22 cellular contexts compared by ENCODE assay signal in genomic region chr6:38588631-38589366, GRCh38. TPM values are rescaled to one million over a fixed set of nuclear protein-coding genes. Genes with fewer than 3 reads are reported as not detected.
DNase-seq lines count a peak whose midpoint lies in the region; ATAC-seq, FAIRE-seq and TF ChIP-seq lines count a peak whose summit lies in the region.
"Had no signal": no experiment of that assay in that cellular context is flagged by ENCODE, and none has a peak within 500 bp of the region (broad histone marks: within the 10 kb centered on the region; RNA-seq: fewer than 3 reads in every experiment).

No MANE protein-coding gene starts in this region.

- no peaks in the 10 kb centered on the region for H3K9me1 ChIP-seq in K562 (ENCODE audit: control insufficient read depth, insufficient read depth, low read length)

- H3K4me1 ChIP-seq in K562 (replicated peaks in 1 of 2; ENCODE audit: control insufficient read depth in 2 of 2, insufficient read depth in 2 of 2, low read length in 2 of 2) (no peaks in the 10 kb centered on the region), SK-N-SH (ENCODE audit: control insufficient read depth in 1 of 2, insufficient read depth in 2 of 2, low read depth in 1 of 2, low read length in 1 of 2) (no peaks in the 10 kb centered on the region), testis (no peaks in the 10 kb centered on the region), left ventricle myocardium inferior (no peaks in the 10 kb centered on the region)

- 50% methylated on average over 2 of the region's 2 CpGs for WGBS in K562 (ENCODE audit: insufficient coverage, low coverage, missing lambda C conversion rate)
- WGBS in SK-N-SH (ENCODE audit: low lambda C conversion rate): 86% methylated on average over 2 of the region's 2 CpGs
- WGBS in testis, 2 donors: 69 to 79% methylated on average over 2 of the region's 2 CpGs

- no peak for FAIRE-seq in K562 (lab: Jason Lieb, UNC)
- FAIRE-seq: kidney, urothelium cell line had no signal

- H3K27me3 Mint-ChIP-seq in HFFc6 (ENCODE audit: insufficient read depth): no peaks in the 10 kb centered on the region
- H3K27me3 Mint-ChIP-seq: activated CD8-positive, alpha-beta memory T cell treated with anti-CD3 and anti-CD28 coated beads, Interleukin-2, amount 10 ng/mL, durations not matched to agents 7 days and 5 days; activated naive CD4-positive, alpha-beta T cell treated with anti-CD3 and anti-CD28 coated beads, Interleukin-2, amount 10 ng/mL, durations not matched to agents 7 days and 5 days; B cell had no signal

- TF ChIP-seq EP300 in K562 (IDR thresholded peaks at IDR 0.05; ENCODE audit: low read length) (no peak), SK-N-SH (IDR thresholded peaks at IDR 0.05; ENCODE audit: borderline replicate concordance in 1 of 2, low read depth in 1 of 2, low read length in 1 of 2) (no peak)

- H3K27ac ChIP-seq in K562 (ENCODE audit: extremely low read depth, low read depth, low read length) (no peak overlapping the region), SK-N-SH (ENCODE audit: low read depth in 2 of 2, low read length in 1 of 2) (no peak overlapping the region), testis (no peak overlapping the region), left ventricle myocardium inferior (replicated peaks) (no peak overlapping the region)
- H3K27ac ChIP-seq: KMS-11 had no signal

- CTCF ChIA-PET in K562 (lab: Yijun Ruan, JAX; ENCODE audit: low intra/inter-chr PET ratio) (no interaction called here), SK-N-SH (lab: Yijun Ruan, JAX) (interaction anchor here (0.8 to 1.8 kb wide), 4 partner anchors 11 to 95 kb away, joined by 3 to 7 read pairs (median 4); no protein-coding TSS in a partner anchor)

- TF ChIP-seq POLR2A in K562 (conservative IDR thresholded peaks at IDR 0.05) (no peak), testis (IDR thresholded peaks at IDR 0.05) (no peak)

- TF ChIP-seq CTCF in AG09309 (IDR thresholded peaks at IDR 0.05; ENCODE audit: control insufficient read depth, insufficient read depth, low read depth, low read length, missing control alignments): no peak
- no peak for TF ChIP-seq CTCF in HFFc6 (IDR thresholded peaks at IDR 0.05)
- no peak for TF ChIP-seq CTCF in K562 (IDR thresholded peaks at IDR 0.05 in 2 of 3, conservative IDR thresholded peaks at IDR 0.05 in 1 of 3; ENCODE audit: insufficient read depth in 2 of 3, low read depth in 1 of 3, low read length in 3 of 3)
- no peak for TF ChIP-seq CTCF in SK-N-SH (IDR thresholded peaks at IDR 0.05)
- no peak for TF ChIP-seq CTCF in testis (IDR thresholded peaks at IDR 0.05)
- TF ChIP-seq CTCF in left ventricle myocardium inferior (IDR thresholded peaks at IDR 0.05; ENCODE audit: borderline replicate concordance): no peak

- no peak overlapping the region for H3K4me3 Mint-ChIP-seq in HFFc6
- H3K4me3 Mint-ChIP-seq: activated CD8-positive, alpha-beta memory T cell treated with anti-CD3 and anti-CD28 coated beads, Interleukin-2, amount 10 ng/mL, durations not matched to agents 7 days and 5 days; activated naive CD4-positive, alpha-beta T cell treated with anti-CD3 and anti-CD28 coated beads, Interleukin-2, amount 10 ng/mL, durations not matched to agents 7 days and 5 days; B cell; WTC11 had no signal

- DNase-seq in AG09309 (ENCODE audit: low read depth) (peak; percentile 13), HFFc6 (peak; percentile 46), K562 (ENCODE audit: extremely low read depth in 1 of 4, low spot score in 3 of 4) (no peak), iris pigment epithelial cell (ENCODE audit: low read depth) (peak; percentile 85), SK-N-SH (no peak), testis (no peak), left ventricle myocardium inferior (no peak)
- DNase-seq: activated CD8-positive, alpha-beta memory T cell treated with anti-CD3 and anti-CD28 coated beads, Interleukin-2, amount 10 ng/mL, durations not matched to agents 7 days and 5 days; activated naive CD4-positive, alpha-beta T cell treated with anti-CD3 and anti-CD28 coated beads, Interleukin-2, amount 10 ng/mL, durations not matched to agents 7 days and 5 days; DMS 273 treated with DMSO at 0.1 percent for 48 hours; effector CD8-positive, alpha-beta T cell; kidney; mucosa of descending colon; NCI-H1694; NCI-H524 treated with DMSO at 0.1 percent for 48 hours; RPMI8226; stimulated activated naive CD4-positive, alpha-beta T cell treated with Interleukin-2 at 50 U/mL for 16 hours had no signal

- no peaks in the 10 kb centered on the region for H3K9me3 ChIP-seq in K562 (replicated peaks; ENCODE audit: control insufficient read depth, insufficient read depth, low read depth, low read length)
- H3K9me3 ChIP-seq in SK-N-SH: no peaks in the 10 kb centered on the region
- H3K9me3 ChIP-seq in testis: no peaks in the 10 kb centered on the region
- H3K9me3 ChIP-seq in left ventricle myocardium inferior (replicated peaks): no peaks in the 10 kb centered on the region
- H3K9me3 ChIP-seq: mucosa of descending colon had no signal

- in situ Hi-C loops in K562 (cut with MboI): no loop called here

- H4K20me1 ChIP-seq in K562 (replicated peaks; ENCODE audit: control insufficient read depth, insufficient read depth, low read length) (no peaks in the 10 kb centered on the region), SK-N-SH (ENCODE audit: insufficient read depth) (no peaks in the 10 kb centered on the region)

- peaks cover 10 to 11% of the 10 kb centered on the region in 2 experiments; a peak in 3 of 5 replicates for H3K27me3 ChIP-seq in K562 (ENCODE audit: control insufficient read depth in 2 of 2, insufficient read depth in 2 of 2, low read length in 2 of 2)
- no peaks in the 10 kb centered on the region for H3K27me3 ChIP-seq in SK-N-SH (ENCODE audit: insufficient read depth)
- no peaks in the 10 kb centered on the region for H3K27me3 ChIP-seq in testis
- H3K27me3 ChIP-seq in left ventricle myocardium inferior (ENCODE audit: low read depth): no peaks in the 10 kb centered on the region

- H2AFZ ChIP-seq in K562 (ENCODE audit: low read depth, low read length) (no peak overlapping the region), SK-N-SH (ENCODE audit: low read depth) (no peak overlapping the region)

- no peak overlapping the region for H3K27ac Mint-ChIP-seq in HFFc6
- H3K27ac Mint-ChIP-seq: activated CD8-positive, alpha-beta memory T cell treated with anti-CD3 and anti-CD28 coated beads, Interleukin-2, amount 10 ng/mL, durations not matched to agents 7 days and 5 days; activated naive CD4-positive, alpha-beta T cell treated with anti-CD3 and anti-CD28 coated beads, Interleukin-2, amount 10 ng/mL, durations not matched to agents 7 days and 5 days; B cell; WTC11 had no signal

- no peak overlapping the region for H3K4me2 ChIP-seq in K562 (ENCODE audit: insufficient read depth, low read length)
- H3K4me2 ChIP-seq in SK-N-SH: no peak overlapping the region
- H3K4me2 ChIP-seq: KMS-11 had no signal

- H3K9me2 ChIP-seq in SK-N-SH: no peaks in the 10 kb centered on the region

- TF ChIP-seq RAD21 in K562 (CRISPR knock-in tag; conservative IDR thresholded peaks at IDR 0.05 in 1 of 2, IDR thresholded peaks at IDR 0.05 in 1 of 2) (no peak), SK-N-SH (IDR thresholded peaks at IDR 0.05; ENCODE audit: low read length) (no peak)

- H3K9ac ChIP-seq in K562 (ENCODE audit: insufficient read depth in 1 of 2, low read depth in 2 of 2, low read length in 2 of 2) (no peak overlapping the region), SK-N-SH (no peak overlapping the region)
- H3K9ac ChIP-seq: KMS-11 had no signal

- H3K4me1 Mint-ChIP-seq in HFFc6 (ENCODE audit: low read depth): peaks cover 13% of the 10 kb centered on the region
- H3K4me1 Mint-ChIP-seq: activated naive CD4-positive, alpha-beta T cell treated with anti-CD3 and anti-CD28 coated beads, Interleukin-2, amount 10 ng/mL, durations not matched to agents 7 days and 5 days; B cell; WTC11 had no signal

- H3K79me2 ChIP-seq in K562 (ENCODE audit: control insufficient read depth, insufficient read depth, low read length) (no peaks in the 10 kb centered on the region), SK-N-SH (ENCODE audit: insufficient read depth) (no peaks in the 10 kb centered on the region)

- H3K36me3 ChIP-seq in K562 (ENCODE audit: control insufficient read depth, insufficient read depth, low read length) (no peaks in the 10 kb centered on the region), SK-N-SH (replicated peaks in 1 of 2; ENCODE audit: control insufficient read depth in 1 of 2, insufficient read depth in 2 of 2, low read length in 1 of 2) (peaks cover 8 to 11% of the 10 kb centered on the region in 2 experiments), testis (ENCODE audit: low read depth, missing control alignments) (no peaks in the 10 kb centered on the region), left ventricle myocardium inferior (peaks cover 25% of the 10 kb centered on the region)

- POLR2A ChIA-PET in K562 (lab: Yijun Ruan, JAX) (interaction anchor here (1.2 kb wide), 1 partner anchor 11 kb away, joined by 4 read pairs; no protein-coding TSS in a partner anchor), SK-N-SH (lab: Yijun Ruan, JAX) (no interaction called here)

- H3K9me3 Mint-ChIP-seq in HFFc6: no peaks in the 10 kb centered on the region
- H3K9me3 Mint-ChIP-seq: activated naive CD4-positive, alpha-beta T cell treated with anti-CD3 and anti-CD28 coated beads, Interleukin-2, amount 10 ng/mL, durations not matched to agents 7 days and 5 days; WTC11 had no signal

- H3K4me3 ChIP-seq in AG09309 (ENCODE audit: control insufficient read depth, low read depth, low read length) (no peak overlapping the region), K562 (no peak overlapping the region), SK-N-SH (ENCODE audit: low read depth in 2 of 2, low read length in 1 of 2) (no peak overlapping the region), testis (no peak overlapping the region), left ventricle myocardium inferior (no peak overlapping the region)
- H3K4me3 ChIP-seq: mucosa of descending colon had no signal

- H3F3A ChIP-seq in SK-N-SH (replicated peaks; ENCODE audit: insufficient read depth): no peaks in the 10 kb centered on the region

- H3K36me3 Mint-ChIP-seq in HFFc6 (ENCODE audit: low read depth): no peaks in the 10 kb centered on the region; the same call in 1 of the 2 replicates
- H3K36me3 Mint-ChIP-seq: WTC11 had no signal

- ATAC-seq in K562: no peak
- ATAC-seq in GM18520 (IDR thresholded peaks at IDR 0.05; ENCODE audit: unreplicated experiment): no peak
- ATAC-seq: activated CD8-positive, alpha-beta memory T cell treated with anti-CD3 and anti-CD28 coated beads, Interleukin-2, amount 10 ng/mL, durations not matched to agents 7 days and 5 days; mucosa of descending colon; WTC11 had no signal

- BruUV-seq in K562 (replicated peaks; lab: Mats Ljungman, UMichigan): no TSS peak

- intact Hi-C loops in K562 (cut with micrococcal nuclease) (no loop called here), testis (cut with DNase I; ENCODE audit: low total_unique reads) (no loop called here), left ventricle myocardium inferior (cut with micrococcal nuclease) (no loop called here)

RNA-seq across cellular contexts. Expression of gene BTBD9, which starts 50.9 kb away (rescaled TPM):
- 10 to 100 TPM; 11.0 to 12.7 (median 12.5) TPM for total RNA-seq in HFFc6 (2021; fragmentation: NEBNext Ultra II Directional; extraction: Animal tissue kit (Norgen Biotek cat#: 25700))
- 11.1 and 16.4 TPM in 2 replicates for total RNA-seq in K562 (2011; cell fraction: chromatin; rRNA removed; ENCODE audit: low replicate concordance)
- 1.8 and 4.7 TPM in 2 replicates for total RNA-seq in K562 (2011; cell fraction: nucleolus; rRNA removed)
- 4.4 and 5.3 TPM in 2 replicates for total RNA-seq in K562 (2011; cell fraction: nucleoplasm; rRNA removed)
- total RNA-seq in K562 (2014; rRNA removed) (0.36 and 0.53 TPM in 2 replicates), K562 (2014; rRNA removed; fragmentation: Illumina TruSeq; extraction: Trizol) (1.0 and 1.1 TPM in 2 replicates), K562 (2015; rRNA removed; fragmentation: Illumina TruSeq; extraction: Trizol) (0.72 and 1.1 TPM in 2 replicates), K562 (2021) (0.83 and 1.5 TPM in 2 replicates), testis (10 to 100 TPM; 29.5 to 32.8 TPM), left ventricle myocardium inferior (16.5 TPM)
- polyA plus RNA-seq in K562 (2011; rRNA removed) (1.0 and 1.6 TPM in 2 replicates), K562 (2014; fragmentation: Illumina TruSeq; extraction: Trizol) (0.48 and 0.56 TPM in 2 replicates), K562 (2014; fragmentation: Nextera tagmentation; extraction: Ambion mirVana) (under 1 TPM; 0.08 to 0.10 TPM), K562 (2014; rRNA removed) (0.58 and 1.4 TPM in 2 replicates), SK-N-SH (2012; rRNA removed) (2.2 and 3.2 TPM in 2 replicates), testis (ENCODE audit: insufficient read depth, low read depth, low replicate concordance) (11.4 TPM)
- 0.37 and 0.65 TPM in 2 replicates for polyA plus RNA-seq in K562 (2011; cell fraction: cytosol; rRNA removed)
- polyA plus RNA-seq in K562 (2011; cell fraction: nucleus; rRNA removed): 1.6 and 2.0 TPM in 2 replicates
- 0.66 and 1.6 TPM in 2 replicates for polyA plus RNA-seq in K562 (2012)
- 6.7 and 7.7 TPM in 2 replicates for polyA minus RNA-seq in K562 (2011; rRNA and poly(A)+ RNA removed)
- 0.67 and 1.1 TPM in 2 replicates for polyA minus RNA-seq in K562 (2011; cell fraction: cytosol; rRNA and poly(A)+ RNA removed)
- polyA minus RNA-seq in K562 (2011; cell fraction: nucleus; rRNA and poly(A)+ RNA removed): 4.3 and 6.8 TPM in 2 replicates
- polyA plus RNA-seq in SK-N-SH (2012; cell fraction: cytosol; rRNA removed): 1.8 and 2.2 TPM in 2 replicates
- polyA plus RNA-seq in SK-N-SH (2012; cell fraction: nucleus; rRNA removed): 3.1 and 3.6 TPM in 2 replicates

Comparison
In these comparisons a context has a peak if more than half of its experiments do, and no peak if none do; other contexts are left out.
1. DNase-seq: peak in AG09309 (single experiment), HFFc6 (single experiment) and iris pigment epithelial cell (single experiment); none in K562 (0 of 4), SK-N-SH (single experiment), testis (single experiment) and left ventricle myocardium inferior (single experiment).